ENCODE assay signal across 1 cellular context in the genomic region with DNA sequence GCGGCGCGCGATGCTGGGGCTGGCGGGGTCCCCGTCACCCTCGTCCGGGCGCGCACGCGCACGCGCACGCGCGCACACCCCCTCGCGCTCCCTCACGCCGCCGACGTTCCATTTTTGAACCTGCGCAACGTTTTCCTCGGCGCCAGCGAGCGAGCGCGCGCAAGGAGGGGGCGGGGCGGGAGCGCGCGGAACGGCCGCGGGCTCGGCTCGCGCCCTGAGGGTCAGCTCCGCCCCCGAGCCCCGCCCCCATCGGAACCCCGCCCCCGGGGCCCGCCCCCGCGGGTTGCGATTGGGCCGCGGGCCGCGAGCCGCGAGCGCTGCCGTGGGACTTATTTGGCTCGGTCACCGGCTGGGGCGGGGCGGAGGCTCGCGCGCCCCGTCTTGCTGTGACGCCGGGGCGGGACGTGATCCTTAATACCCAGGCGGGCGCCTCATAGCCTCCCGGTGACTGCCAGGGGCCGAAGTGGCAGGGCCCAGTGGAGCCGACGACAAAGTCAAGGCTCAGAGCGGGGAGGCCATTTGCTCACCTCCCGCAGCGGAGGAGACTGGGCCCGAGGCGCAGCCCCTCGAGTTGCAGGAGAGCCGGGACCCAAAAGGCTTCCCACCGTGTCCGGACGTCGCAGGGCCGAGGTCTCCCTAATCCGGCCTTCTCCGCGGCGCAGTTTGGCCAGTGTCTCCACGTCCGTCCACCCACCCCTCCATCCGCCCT.
TF ChIP-seq lines count a peak whose summit lies in the region.

Gene CBX7, minus strand, starts transcription at position 170 of the 709 bp plus-strand sequence. CDS start 236 bp downstream, outside the sequence.

TF ChIP-seq in GM23338, 12 proteins besides CTCF, POLR2A, EP300 and RAD21:
- TF ChIP-seq ZNF462 (CRISPR knock-in tag; IDR thresholded peaks at IDR 0.05) (no peak), CREB1 (CRISPR knock-in tag; IDR thresholded peaks at IDR 0.05; ENCODE audit: low read depth) (0 out of 2 replicates have a peak, but pooled peaks have one; percentile 7), REST (IDR thresholded peaks at IDR 0.05; ENCODE audit: unreplicated experiment) (no peak), POLR2AphosphoS5 (IDR thresholded peaks at IDR 0.05; ENCODE audit: low read depth) (peak; percentile 75)
- TF ChIP-seq, protein P1, sequence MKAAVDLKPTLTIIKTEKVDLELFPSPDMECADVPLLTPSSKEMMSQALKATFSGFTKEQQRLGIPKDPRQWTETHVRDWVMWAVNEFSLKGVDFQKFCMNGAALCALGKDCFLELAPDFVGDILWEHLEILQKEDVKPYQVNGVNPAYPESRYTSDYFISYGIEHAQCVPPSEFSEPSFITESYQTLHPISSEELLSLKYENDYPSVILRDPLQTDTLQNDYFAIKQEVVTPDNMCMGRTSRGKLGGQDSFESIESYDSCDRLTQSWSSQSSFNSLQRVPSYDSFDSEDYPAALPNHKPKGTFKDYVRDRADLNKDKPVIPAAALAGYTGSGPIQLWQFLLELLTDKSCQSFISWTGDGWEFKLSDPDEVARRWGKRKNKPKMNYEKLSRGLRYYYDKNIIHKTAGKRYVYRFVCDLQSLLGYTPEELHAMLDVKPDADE (IDR thresholded peaks at IDR 0.05) = no peak
